ENCODE assay signal across 21 cellular contexts in genomic region chr2:171323971-171324528, GRCh38.
DNase-seq lines count a peak whose midpoint lies in the region; ATAC-seq and TF ChIP-seq lines count a peak whose summit lies in the region.
"Had no signal": no experiment of that assay in that cellular context is flagged by ENCODE, and none has a peak within 500 bp of the region (broad histone marks: within the 10 kb centered on the region; RNA-seq: fewer than 3 reads in every experiment).

No MANE protein-coding gene starts in this region.

- CTCF ChIA-PET in activated B cell treated with CpG ODN at 0.5 μM for 24 hours (lab: Charles Lee): interaction anchor here (1.2 to 1.6 kb wide), 2 partner anchors 63 to 92 kb away, joined by 3 to 10 read pairs; no protein-coding TSS in a partner anchor

- H3K27ac Mint-ChIP-seq in CD4-positive, CD25-positive, alpha-beta regulatory T cell: peak overlapping the region in 2 of 3 donors; percentile 66 to 79
- H3K27ac Mint-ChIP-seq in activated B cell treated with CpG ODN at 0.5 μM for 24 hours: peak overlapping the region; percentile 92
- H3K27ac Mint-ChIP-seq: activated CD4-positive, alpha-beta memory T cell treated with anti-CD3 and anti-CD28 coated beads, Interleukin-2, amount 10 ng/mL, durations not matched to agents 7 days and 5 days; nephron had no signal

- POLR2A ChIA-PET in activated B cell treated with CpG ODN at 0.5 μM for 24 hours (lab: Charles Lee): interaction anchor here (0.7 to 4.4 kb wide), 10 partner anchors 8 to 164 kb away, joined by 3 to 34 read pairs (median 12); partner anchors contain the start of genes DCAF17, METTL8 and TLK1

- intact Hi-C loops in activated B cell treated with CpG ODN at 0.5 μM for 24 hours (cut with micrococcal nuclease): loop anchor here (1.0 to 5.0 kb wide), 4 partner anchors 77 to 351 kb away; partner anchors contain the start of gene TLK1

- no peaks in the 10 kb centered on the region for H3K9me3 ChIP-seq in CD4-positive, CD25-positive, alpha-beta regulatory T cell (ENCODE audit: control insufficient read depth in 2 of 2, low read length in 2 of 2)
- H3K9me3 ChIP-seq in effector memory CD4-positive, alpha-beta T cell (ENCODE audit: control insufficient read depth, low read length): no peaks in the 10 kb centered on the region
- H3K9me3 ChIP-seq: heart left ventricle, SJCRH30, testis had no signal

- no peak for ATAC-seq in CD4-positive, CD25-positive, alpha-beta regulatory T cell (ENCODE audit: low read depth in 2 of 2)
- ATAC-seq in HG03565 (IDR thresholded peaks at IDR 0.05; ENCODE audit: unreplicated experiment) (peak; percentile 20), activated B cell treated with CpG ODN at 0.5 μM for 24 hours (ENCODE audit: low read depth) (peak; percentile 43), GM21576 (IDR thresholded peaks at IDR 0.05; ENCODE audit: unreplicated experiment) (no peak)
- ATAC-seq: heart left ventricle, PC-3 had no signal

- no peak overlapping the region for H3K27ac ChIP-seq in CD4-positive, CD25-positive, alpha-beta regulatory T cell (ENCODE audit: insufficient read depth, low read length, poor library complexity, severe bottlenecking)
- no peak overlapping the region for H3K27ac ChIP-seq in effector memory CD4-positive, alpha-beta T cell (ENCODE audit: insufficient read depth, low read length, poor library complexity, severe bottlenecking)
- H3K27ac ChIP-seq: heart left ventricle, SJCRH30, testis had no signal

- no peaks in the 10 kb centered on the region for H3K36me3 ChIP-seq in CD4-positive, CD25-positive, alpha-beta regulatory T cell (ENCODE audit: control insufficient read depth, insufficient read depth, low read length)
- no peaks in the 10 kb centered on the region for H3K36me3 ChIP-seq in effector memory CD4-positive, alpha-beta T cell (ENCODE audit: control insufficient read depth, insufficient read depth, low read length)
- H3K36me3 ChIP-seq: SJCRH30 had no signal

- H3K4me1 ChIP-seq in CD4-positive, CD25-positive, alpha-beta regulatory T cell (ENCODE audit: control insufficient read depth, insufficient read depth, low read length, poor library complexity, severe bottlenecking): peaks cover 35% of the 10 kb centered on the region
- peaks cover 4% of the 10 kb centered on the region for H3K4me1 ChIP-seq in effector memory CD4-positive, alpha-beta T cell (ENCODE audit: control insufficient read depth, insufficient read depth, low read length, poor library complexity, severe bottlenecking)
- H3K4me1 ChIP-seq: SJCRH30 had no signal

- H3K27me3 Mint-ChIP-seq in CD4-positive, CD25-positive, alpha-beta regulatory T cell: no peaks in the 10 kb centered on the region
- H3K27me3 Mint-ChIP-seq in activated B cell treated with CpG ODN at 0.5 μM for 24 hours: no peaks in the 10 kb centered on the region
- H3K27me3 Mint-ChIP-seq: activated CD4-positive, alpha-beta memory T cell treated with anti-CD3 and anti-CD28 coated beads, Interleukin-2, amount 10 ng/mL, durations not matched to agents 7 days and 5 days had no signal

- peak overlapping the region; percentile 64 for H3K4me3 ChIP-seq in CD4-positive, CD25-positive, alpha-beta regulatory T cell (ENCODE audit: low read depth, low read length)
- H3K4me3 ChIP-seq in GM12865 (ENCODE audit: low read depth, low read length): peak overlapping the region; percentile 74
- H3K4me3 ChIP-seq in effector memory CD4-positive, alpha-beta T cell (ENCODE audit: insufficient read depth, low read depth, low read length, poor library complexity, severe bottlenecking): no peak overlapping the region
- H3K4me3 ChIP-seq: heart left ventricle, SJCRH30, testis had no signal

- no peak for DNase-seq in CD4-positive, CD25-positive, alpha-beta regulatory T cell
- peak; percentile 82 for DNase-seq in GM12865 (ENCODE audit: low read depth)
- no peak for DNase-seq in activated B cell treated with CpG ODN at 0.5 μM for 24 hours
- DNase-seq in NCI-H510A (lab: John Stamatoyannopoulos, UW): no peak
- no peak for DNase-seq in effector memory CD4-positive, alpha-beta T cell
- DNase-seq: activated CD4-positive, alpha-beta memory T cell treated with anti-CD3 and anti-CD28 coated beads, Interleukin-2, amount 10 ng/mL, durations not matched to agents 7 days and 5 days; activated effector memory CD4-positive, alpha-beta T cell treated with anti-CD3 and anti-CD28 coated beads, Interleukin-2, amount 50 U/mL, for 16 hours; anterior cingulate cortex; effector CD8-positive, alpha-beta T cell; HCEC 1CT; heart left ventricle; NCI-H1694; PC-3; posterior cingulate gyrus; SJCRH30; stimulated activated CD4-positive, alpha-beta T cell treated with anti-CD3 and anti-CD28 coated beads, Interleukin-4, amount 100 ng/mL, for 4 hours; stimulated activated CD8-positive, alpha-beta memory T cell treated with anti-CD3 and anti-CD28 coated beads, Interleukin-4, amount 100 ng/mL, for 48 hours; testis had no signal

- H3K36me3 Mint-ChIP-seq in CD4-positive, CD25-positive, alpha-beta regulatory T cell: peaks cover 12% of the 10 kb centered on the region
- H3K36me3 Mint-ChIP-seq in activated B cell treated with CpG ODN at 0.5 μM for 24 hours (ENCODE audit: low read depth): peaks cover 10% of the 10 kb centered on the region

- no peak for TF ChIP-seq CTCF in GM12865 (IDR thresholded peaks at IDR 0.05; ENCODE audit: insufficient read depth, low read depth, low read length, missing control alignments)
- TF ChIP-seq CTCF in activated B cell treated with CpG ODN at 0.5 μM for 24 hours (IDR thresholded peaks at IDR 0.05): no peak

- H3K4me3 Mint-ChIP-seq in CD4-positive, CD25-positive, alpha-beta regulatory T cell: peak overlapping the region; percentile 57 to 78 (median 72)
- H3K4me3 Mint-ChIP-seq in activated B cell treated with CpG ODN at 0.5 μM for 24 hours: peak overlapping the region; percentile 82
- H3K4me3 Mint-ChIP-seq: activated CD4-positive, alpha-beta memory T cell treated with anti-CD3 and anti-CD28 coated beads, Interleukin-2, amount 10 ng/mL, durations not matched to agents 7 days and 5 days; nephron had no signal

- H3K9me3 Mint-ChIP-seq in CD4-positive, CD25-positive, alpha-beta regulatory T cell: no peaks in the 10 kb centered on the region
- peaks cover 2% of the 10 kb centered on the region for H3K9me3 Mint-ChIP-seq in activated B cell treated with CpG ODN at 0.5 μM for 24 hours
- H3K9me3 Mint-ChIP-seq: activated CD4-positive, alpha-beta memory T cell treated with anti-CD3 and anti-CD28 coated beads, Interleukin-2, amount 10 ng/mL, durations not matched to agents 7 days and 5 days; nephron had no signal

- no peaks in the 10 kb centered on the region for H3K27me3 ChIP-seq in CD4-positive, CD25-positive, alpha-beta regulatory T cell (ENCODE audit: control insufficient read depth, insufficient read depth, low read length)
- no peaks in the 10 kb centered on the region for H3K27me3 ChIP-seq in effector memory CD4-positive, alpha-beta T cell (replicated peaks; ENCODE audit: control insufficient read depth, insufficient read depth, low read length, poor library complexity, severe bottlenecking)
- H3K27me3 ChIP-seq: heart left ventricle, SJCRH30, testis had no signal

- H3K4me1 Mint-ChIP-seq in CD4-positive, CD25-positive, alpha-beta regulatory T cell: peaks cover 42 to 70% (median 58%) of the 10 kb centered on the region in 4 donors
- peaks cover 87% of the 10 kb centered on the region for H3K4me1 Mint-ChIP-seq in activated B cell treated with CpG ODN at 0.5 μM for 24 hours

Comparison
In these comparisons a context has a peak if more than half of its experiments do, and no peak if none do; other contexts are left out.
1. ATAC-seq: peak in HG03565 (single experiment) and activated B cell treated with CpG ODN at 0.5 μM for 24 hours (single experiment); none in CD4-positive, CD25-positive, alpha-beta regulatory T cell (0 of 2) and GM21576 (single experiment).